In the genomic region with DNA sequence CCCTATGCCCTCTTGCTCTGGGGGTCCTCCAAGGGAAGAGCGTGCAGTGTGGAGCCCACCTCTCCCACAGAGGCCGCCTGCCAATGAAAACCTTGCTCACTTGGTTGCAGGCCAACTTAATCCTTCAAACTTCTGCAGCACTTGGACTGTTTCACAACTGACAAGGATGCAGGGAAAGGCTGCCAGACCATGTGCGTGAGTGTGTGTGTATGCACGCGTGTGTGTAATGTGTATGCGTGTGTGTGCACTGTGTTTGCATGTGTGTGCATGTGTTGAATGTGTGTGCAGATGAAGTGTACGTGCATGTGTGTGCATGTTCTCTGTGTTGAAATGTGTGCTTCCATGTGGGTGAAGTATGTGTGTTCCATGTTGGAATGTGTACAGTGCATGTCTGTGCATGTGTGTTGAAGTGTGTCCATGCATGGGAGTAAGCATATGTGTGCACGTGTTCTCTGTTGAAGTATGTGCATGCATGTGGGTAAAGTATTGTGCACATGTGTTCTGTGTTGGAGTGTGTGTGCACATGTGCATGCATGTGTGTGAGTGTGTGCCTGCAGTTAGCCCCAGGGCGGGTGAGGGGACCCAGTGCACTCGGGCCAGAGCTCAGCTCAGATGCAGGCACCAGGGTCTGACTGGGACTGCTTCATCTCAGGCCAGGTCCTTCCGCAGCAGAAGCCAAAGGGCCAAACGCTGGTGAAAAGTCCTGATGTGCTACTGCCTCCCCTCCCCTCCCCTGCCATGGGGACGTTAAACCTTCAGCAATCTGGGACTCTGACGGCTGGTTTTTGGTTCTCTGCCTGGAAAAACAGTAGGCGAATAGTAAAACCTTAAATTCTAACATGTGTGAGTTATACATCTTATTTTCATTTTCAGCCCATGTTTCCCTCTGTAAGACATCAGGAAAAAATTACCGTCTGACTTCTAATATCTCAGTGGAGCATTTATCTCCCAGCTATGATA, we compare ENCODE assay signal across 20 cellular contexts.
DNase-seq lines count a peak whose midpoint lies in the region; FAIRE-seq and TF ChIP-seq lines count a peak whose summit lies in the region.
"Had no signal": no experiment of that assay in that cellular context is flagged by ENCODE, and none has a peak within 500 bp of the region (broad histone marks: within the 10 kb centered on the region; RNA-seq: fewer than 3 reads in every experiment).

No MANE protein-coding gene starts in this region.

- H3K9me3 ChIP-seq in endodermal cell (ENCODE audit: control insufficient read depth, low read length), result no peaks in the 10 kb centered on the region
- H3K9me3 ChIP-seq: gastroesophageal sphincter, uterus had no signal

- H3K4me3 ChIP-seq in endodermal cell (ENCODE audit: low read length), result no peak overlapping the region
- H3K4me3 ChIP-seq: gastroesophageal sphincter, lung, uterus had no signal

- H3K27ac Mint-ChIP-seq in mesothelial cell of epicardium, result peak overlapping the region; percentile 80
- no peak overlapping the region for H3K27ac Mint-ChIP-seq in endodermal cell
- H3K27ac Mint-ChIP-seq: T-helper 2 cell treated with Interferon-gamma antibody and Interleukin-4, amounts not matched to agents 5 μg/mL and 100 μg/mL, for 36 hours had no signal

- no peaks in the 10 kb centered on the region for H3K36me3 Mint-ChIP-seq in mesothelial cell of epicardium
- no peaks in the 10 kb centered on the region for H3K36me3 Mint-ChIP-seq in endodermal cell (ENCODE audit: low read depth)

- H3K36me3 ChIP-seq in endodermal cell (ENCODE audit: control insufficient read depth, insufficient read depth, low read length), result no peaks in the 10 kb centered on the region
- H3K36me3 ChIP-seq: uterus had no signal

- no peak overlapping the region for H3K9ac ChIP-seq in endodermal cell (ENCODE audit: extremely low read depth, low read length, poor library complexity, severe bottlenecking)
- H3K9ac ChIP-seq: KMS-11 had no signal

- H3K9me3 Mint-ChIP-seq in mesothelial cell of epicardium, result no peaks in the 10 kb centered on the region
- no peaks in the 10 kb centered on the region for H3K9me3 Mint-ChIP-seq in endodermal cell
- H3K9me3 Mint-ChIP-seq: T-helper 2 cell treated with Interferon-gamma antibody and Interleukin-4, amounts not matched to agents 5 μg/mL and 100 μg/mL, for 36 hours had no signal

- no peak for TF ChIP-seq CTCF in mesothelial cell of epicardium (IDR thresholded peaks at IDR 0.05; ENCODE audit: unreplicated experiment)
- TF ChIP-seq CTCF in GM10266 (IDR thresholded peaks at IDR 0.05; ENCODE audit: control insufficient read depth, insufficient read depth, low read depth, missing control alignments), result no peak
- no peak for TF ChIP-seq CTCF in endodermal cell (conservative IDR thresholded peaks at IDR 0.05)

- H3K4me1 ChIP-seq in endodermal cell (ENCODE audit: control insufficient read depth, insufficient read depth, low read length), result no peaks in the 10 kb centered on the region
- H3K4me1 ChIP-seq: gastroesophageal sphincter, uterus had no signal

- H3K4me1 Mint-ChIP-seq in mesothelial cell of epicardium (peaks cover 17% of the 10 kb centered on the region), endodermal cell (no peaks in the 10 kb centered on the region)

- no peak overlapping the region for H3K27ac ChIP-seq in endodermal cell (ENCODE audit: low read depth, low read length)
- H3K27ac ChIP-seq: gastroesophageal sphincter, KMS-11 had no signal

- no peak overlapping the region for H3K4me3 Mint-ChIP-seq in mesothelial cell of epicardium
- no peak overlapping the region for H3K4me3 Mint-ChIP-seq in endodermal cell
- H3K4me3 Mint-ChIP-seq: T-helper 2 cell treated with Interferon-gamma antibody and Interleukin-4, amounts not matched to agents 5 μg/mL and 100 μg/mL, for 36 hours had no signal

- WGBS in endodermal cell (ENCODE audit: insufficient coverage in 1 of 2, insufficient read length in 1 of 2), 2 experiments, result 90 to 91% methylated on average over 12 to 16 of the region's 16 CpGs

- DNase-seq in AG20443 (ENCODE audit: low spot score) (peak; percentile 34), HTR-8/SVneo (ENCODE audit: insufficient read length, low spot score) (no peak), mesothelial cell of epicardium (ENCODE audit: low spot score in 2 of 2, unreplicated experiment in 2 of 2) (no peak), RPMI8226 (no peak), NCI-H524 treated with DMSO at 0.1 percent for 48 hours (lab: John Stamatoyannopoulos, UW) (no peak), GM10266 (ENCODE audit: extremely low spot score) (no peak), endodermal cell (no peak)
- DNase-seq: activated gamma-delta T cell treated with Interleukin-2 at 50 U/mL for 16 hours; AML-193; anterior cingulate cortex; NCI-H2081 treated with DMSO at 0.1 percent for 48 hours; NCI-H526; SIG-M5; stimulated activated CD8-positive, alpha-beta memory T cell treated with anti-CD3 and anti-CD28 coated beads, Interleukin-4, amount 100 ng/mL, for 48 hours had no signal

- H3K27me3 ChIP-seq in endodermal cell (ENCODE audit: control insufficient read depth, insufficient read depth, low read length, poor library complexity, severe bottlenecking), result no peaks in the 10 kb centered on the region
- H3K27me3 ChIP-seq: gastroesophageal sphincter, uterus had no signal

- H3K27me3 Mint-ChIP-seq in mesothelial cell of epicardium (ENCODE audit: low read depth) (peaks cover 4% of the 10 kb centered on the region), endodermal cell (ENCODE audit: insufficient read depth) (peaks cover 8% of the 10 kb centered on the region)

- FAIRE-seq in HTR-8/SVneo (lab: Jason Lieb, UNC) (peak; percentile 79), endometrium (lab: Jason Lieb, UNC) (peak; percentile 23)
